ENCODE assay signal across 8 cellular contexts in genomic region chr20:50467618-50468373, GRCh38. TPM values are rescaled to one million over a fixed set of nuclear protein-coding genes. Genes with fewer than 3 reads are reported as not detected.
DNase-seq lines count a peak whose midpoint lies in the region; ATAC-seq and TF ChIP-seq lines count a peak whose summit lies in the region.

No MANE protein-coding gene starts in this region.

- ATAC-seq in HG02970 (IDR thresholded peaks at IDR 0.05; ENCODE audit: low FRiP score, unreplicated experiment) (no peak), GM19463 (IDR thresholded peaks at IDR 0.05; ENCODE audit: unreplicated experiment) (no peak)

- H3K36me3 ChIP-seq in KMS-11 (ENCODE audit: insufficient read depth) (no peaks in the 10 kb centered on the region), stomach (no peaks in the 10 kb centered on the region)

- TF ChIP-seq EP300 in stomach (IDR thresholded peaks at IDR 0.05): no peak

- TF ChIP-seq CTCF in KMS-11 (conservative IDR thresholded peaks at IDR 0.05; ENCODE audit: low read depth, low read length): no peak
- TF ChIP-seq CTCF in fibroblast of pulmonary artery (IDR thresholded peaks at IDR 0.05; ENCODE audit: low read length, missing control alignments): no peak
- no peak for TF ChIP-seq CTCF in stomach (IDR thresholded peaks at IDR 0.05)

- DNase-seq in DMS114 treated with DMSO at 0.1 percent for 48 hours (lab: John Stamatoyannopoulos, UW; ENCODE audit: unreplicated experiment) (peak; percentile 64), UCSD-AML1 (lab: John Stamatoyannopoulos, UW; ENCODE audit: unreplicated experiment) (peak; percentile 23), fibroblast of pulmonary artery (ENCODE audit: low read depth) (peak; percentile 68), stomach (peak; percentile 36), DMS79 (lab: John Stamatoyannopoulos, UW) (no peak)

- WGBS in stomach, 5 donors: 84 to 92% (median 90%) methylated on average over 6 of the region's 6 CpGs

- no peak overlapping the region for H3K4me2 ChIP-seq in KMS-11

- H3K9ac ChIP-seq in KMS-11: no peak overlapping the region

- H3K4me3 ChIP-seq in KMS-11 (IDR thresholded peaks at IDR 0.05; ENCODE audit: insufficient read depth, low read depth, low read length): no peak overlapping the region
- H3K4me3 ChIP-seq in fibroblast of pulmonary artery (replicated peaks; ENCODE audit: low read depth, low read length): no peak overlapping the region
- no peak overlapping the region for H3K4me3 ChIP-seq in stomach

- H2AFZ ChIP-seq in KMS-11 (ENCODE audit: low read depth): peak overlapping the region; percentile 28; the same call in 1 of the 2 replicates

- no peaks in the 10 kb centered on the region for H4K20me1 ChIP-seq in KMS-11 (ENCODE audit: insufficient read depth)

- no peak for TF ChIP-seq POLR2A in stomach (IDR thresholded peaks at IDR 0.05)

- H3K27me3 ChIP-seq in KMS-11 (ENCODE audit: insufficient read depth, low read depth) (no peaks in the 10 kb centered on the region; the same call in 1 of the 2 replicates), stomach (no peaks in the 10 kb centered on the region)

- H3K27ac ChIP-seq in KMS-11 (no peak overlapping the region), stomach (no peak overlapping the region)

- intact Hi-C loops in stomach (cut with DNase I; ENCODE audit: low total_unique reads): no loop called here

- H3K4me1 ChIP-seq in KMS-11 (ENCODE audit: low read depth, poor library complexity, severe bottlenecking) (peaks cover 19% of the 10 kb centered on the region), stomach (peaks cover 11 to 28% (median 14%) of the 10 kb centered on the region in 4 donors)

- H3K9me3 ChIP-seq in stomach: no peaks in the 10 kb centered on the region

- no peaks in the 10 kb centered on the region for H3K79me2 ChIP-seq in KMS-11 (ENCODE audit: insufficient read depth, low read depth)

RNA-seq across cellular contexts. Expression of gene PTPN1, which starts 42.4 kb away (rescaled TPM):
- 10 to 100 TPM; 13.9 to 26.8 (median 21.7) TPM for total RNA-seq in stomach
- 10 to 100 TPM; 10.8 to 15.3 (median 13.8) TPM for polyA plus RNA-seq in stomach
